Comparison of ENCODE assay signal across 10 cellular contexts in the genomic region with DNA sequence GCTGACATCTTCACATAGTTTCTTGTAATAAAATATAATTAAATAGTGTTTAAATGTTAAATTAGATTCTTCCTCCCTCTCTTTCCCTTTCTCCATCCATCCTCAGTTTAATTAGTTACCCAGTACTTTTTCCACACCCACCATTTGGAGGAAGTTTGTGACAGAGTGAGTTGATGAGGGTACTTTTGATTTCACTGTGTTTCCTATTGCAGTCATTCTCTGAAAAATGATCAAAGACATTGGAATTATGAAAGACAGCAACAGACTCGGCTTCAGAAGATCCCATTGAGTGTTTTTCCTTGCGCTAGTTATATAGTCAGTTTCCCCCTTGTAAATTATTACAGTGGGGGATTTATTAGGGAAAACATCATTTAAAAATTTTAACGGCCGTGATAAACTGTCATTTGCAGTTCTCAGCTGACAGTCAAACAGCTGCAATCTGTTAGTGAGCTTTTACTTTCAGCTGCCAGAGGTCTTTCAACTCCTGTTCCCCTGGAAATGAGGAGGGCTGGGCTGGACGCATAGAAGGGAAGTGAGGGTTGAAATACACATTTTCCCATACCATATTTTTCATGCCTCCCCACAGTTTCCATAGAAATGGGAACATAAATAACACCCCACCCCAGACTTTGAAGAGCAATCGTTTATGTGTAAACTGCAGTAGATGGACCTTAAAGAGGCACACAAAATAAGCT.
DNase-seq lines count a peak whose midpoint lies in the region; ATAC-seq and TF ChIP-seq lines count a peak whose summit lies in the region.
"Had no signal": no experiment of that assay in that cellular context is flagged by ENCODE, and none has a peak within 500 bp of the region (broad histone marks: within the 10 kb centered on the region; RNA-seq: fewer than 3 reads in every experiment).

No MANE protein-coding gene starts in this region.

- peak overlapping the region; percentile 57 for H3K4me3 Mint-ChIP-seq in activated naive CD4-positive, alpha-beta T cell treated with anti-CD3 and anti-CD28 coated beads, Interleukin-2, amount 50 U/mL, for 24 hours
- no peak overlapping the region for H3K4me3 Mint-ChIP-seq in glutamatergic neuron (ENCODE audit: unreplicated experiment)
- no peak overlapping the region for H3K4me3 Mint-ChIP-seq in stimulated activated memory B cell treated with anti-CD40 and anti-IgM and Interleukin-4, amounts not matched to agents 10 μg/mL and 1 μg/mL and 100 μg/mL, for 72 hours

- peaks cover 5% of the 10 kb centered on the region for H3K4me1 ChIP-seq in SJCRH30

- H3K27me3 ChIP-seq in SJCRH30, result no peaks in the 10 kb centered on the region
- H3K27me3 ChIP-seq: cardiac muscle cell, right atrium auricular region had no signal

- no peaks in the 10 kb centered on the region for H3K9me3 Mint-ChIP-seq in activated naive CD4-positive, alpha-beta T cell treated with anti-CD3 and anti-CD28 coated beads, Interleukin-2, amount 50 U/mL, for 24 hours
- no peaks in the 10 kb centered on the region for H3K9me3 Mint-ChIP-seq in glutamatergic neuron (ENCODE audit: unreplicated experiment)
- H3K9me3 Mint-ChIP-seq in stimulated activated memory B cell treated with anti-CD40 and anti-IgM and Interleukin-4, amounts not matched to agents 10 μg/mL and 1 μg/mL and 100 μg/mL, for 72 hours, result no peaks in the 10 kb centered on the region

- no peaks in the 10 kb centered on the region for H3K27me3 Mint-ChIP-seq in activated naive CD4-positive, alpha-beta T cell treated with anti-CD3 and anti-CD28 coated beads, Interleukin-2, amount 50 U/mL, for 24 hours
- no peaks in the 10 kb centered on the region for H3K27me3 Mint-ChIP-seq in glutamatergic neuron (ENCODE audit: unreplicated experiment)
- H3K27me3 Mint-ChIP-seq in stimulated activated memory B cell treated with anti-CD40 and anti-IgM and Interleukin-4, amounts not matched to agents 10 μg/mL and 1 μg/mL and 100 μg/mL, for 72 hours, result no peaks in the 10 kb centered on the region

- peak overlapping the region; percentile 33 for H3K4me3 ChIP-seq in SJCRH30
- H3K4me3 ChIP-seq: cardiac muscle cell, right atrium auricular region had no signal

- DNase-seq in activated naive CD4-positive, alpha-beta T cell (lab: John Stamatoyannopoulos, UW), result no peak
- peak; percentile 52 to 67 for DNase-seq in SJCRH30
- no peak for DNase-seq in glutamatergic neuron
- no peak for DNase-seq in GM10266 (ENCODE audit: extremely low spot score)

- peak overlapping the region; percentile 73 for H3K27ac Mint-ChIP-seq in activated naive CD4-positive, alpha-beta T cell treated with anti-CD3 and anti-CD28 coated beads, Interleukin-2, amount 50 U/mL, for 24 hours
- H3K27ac Mint-ChIP-seq in glutamatergic neuron (ENCODE audit: unreplicated experiment), result peak overlapping the region; percentile 22
- H3K27ac Mint-ChIP-seq in stimulated activated memory B cell treated with anti-CD40 and anti-IgM and Interleukin-4, amounts not matched to agents 10 μg/mL and 1 μg/mL and 100 μg/mL, for 72 hours, result peak overlapping the region; percentile 61

- no peaks in the 10 kb centered on the region for H3K9me3 ChIP-seq in SJCRH30 (replicated peaks)
- H3K9me3 ChIP-seq: right atrium auricular region had no signal

- TF ChIP-seq CTCF in glutamatergic neuron (IDR thresholded peaks at IDR 0.05; ENCODE audit: partially characterized antibody, unreplicated experiment) (no peak), GM10266 (IDR thresholded peaks at IDR 0.05; ENCODE audit: control insufficient read depth, insufficient read depth, low read depth, missing control alignments) (no peak)

- H3K36me3 Mint-ChIP-seq in activated naive CD4-positive, alpha-beta T cell treated with anti-CD3 and anti-CD28 coated beads, Interleukin-2, amount 50 U/mL, for 24 hours, result no peaks in the 10 kb centered on the region
- no peaks in the 10 kb centered on the region for H3K36me3 Mint-ChIP-seq in glutamatergic neuron (ENCODE audit: unreplicated experiment)
- peaks cover 10% of the 10 kb centered on the region for H3K36me3 Mint-ChIP-seq in stimulated activated memory B cell treated with anti-CD40 and anti-IgM and Interleukin-4, amounts not matched to agents 10 μg/mL and 1 μg/mL and 100 μg/mL, for 72 hours

- H3K4me1 Mint-ChIP-seq in activated naive CD4-positive, alpha-beta T cell treated with anti-CD3 and anti-CD28 coated beads, Interleukin-2, amount 50 U/mL, for 24 hours, result peaks cover 21% of the 10 kb centered on the region
- H3K4me1 Mint-ChIP-seq in glutamatergic neuron (ENCODE audit: low read depth, unreplicated experiment), result peaks cover 25% of the 10 kb centered on the region
- peaks cover 44% of the 10 kb centered on the region for H3K4me1 Mint-ChIP-seq in stimulated activated memory B cell treated with anti-CD40 and anti-IgM and Interleukin-4, amounts not matched to agents 10 μg/mL and 1 μg/mL and 100 μg/mL, for 72 hours

- H3K36me3 ChIP-seq in SJCRH30, result no peaks in the 10 kb centered on the region
- H3K36me3 ChIP-seq: cardiac muscle cell, right atrium auricular region had no signal

- peak overlapping the region; percentile 29 for H3K27ac ChIP-seq in SJCRH30
- H3K27ac ChIP-seq: cardiac muscle cell, right atrium auricular region had no signal

- ATAC-seq in stimulated activated memory B cell treated with anti-CD40 and anti-IgM and Interleukin-4, amounts not matched to agents 10 μg/mL and 1 μg/mL and 100 μg/mL, for 72 hours, result no peak
- ATAC-seq in HG03469 (IDR thresholded peaks at IDR 0.05; ENCODE audit: unreplicated experiment) (no peak), HG03460 (IDR thresholded peaks at IDR 0.05; ENCODE audit: unreplicated experiment) (no peak)

Comparison
In these comparisons a context has a peak if more than half of its experiments do, and no peak if none do; other contexts are left out.
1. H3K27ac Mint-ChIP-seq: peak in every context shown above with its lines; median percentile 73 in activated naive CD4-positive, alpha-beta T cell treated with anti-CD3 and anti-CD28 coated beads, Interleukin-2, amount 50 U/mL, for 24 hours; 61 in stimulated activated memory B cell treated with anti-CD40 and anti-IgM and Interleukin-4, amounts not matched to agents 10 μg/mL and 1 μg/mL and 100 μg/mL, for 72 hours; 22 in glutamatergic neuron.
2. DNase-seq: peak in SJCRH30 (2 of 2); none in activated naive CD4-positive, alpha-beta T cell (0 of 4), glutamatergic neuron (single experiment) and GM10266 (single experiment).